In the genomic region with DNA sequence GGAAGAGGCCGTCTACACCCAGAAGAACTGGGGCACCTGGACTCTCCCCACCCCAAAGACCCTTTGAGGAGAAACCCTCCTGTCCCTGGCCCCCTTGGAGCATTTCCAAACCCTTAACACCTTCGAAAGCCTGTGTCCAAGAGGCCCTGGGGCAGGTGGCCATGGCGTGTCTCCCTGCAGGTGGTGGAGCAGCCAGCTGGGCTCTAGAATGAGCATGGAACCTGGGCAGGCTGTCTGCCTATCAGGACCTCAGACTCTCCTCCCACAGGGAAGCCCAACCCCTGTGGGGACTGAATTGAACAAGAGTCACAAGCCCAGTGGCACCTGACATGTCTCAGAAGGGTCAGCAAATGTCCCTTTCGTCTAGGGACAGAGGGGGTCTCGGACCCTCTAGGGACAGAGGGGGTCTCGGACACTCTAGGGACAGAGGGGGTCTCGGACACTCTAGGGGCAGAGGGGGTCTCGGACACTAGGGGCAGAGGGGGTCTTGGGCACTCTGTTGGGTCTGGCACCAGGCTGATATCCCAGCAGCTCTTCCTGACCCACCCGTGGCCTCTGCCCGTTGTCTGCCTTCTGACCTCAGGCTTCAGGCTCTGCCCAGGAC, we compare ENCODE assay signal across 16 cellular contexts. TPM values are rescaled to one million over a fixed set of nuclear protein-coding genes. Genes with fewer than 3 reads are reported as not detected.
DNase-seq lines count a peak whose midpoint lies in the region; ATAC-seq, FAIRE-seq and TF ChIP-seq lines count a peak whose summit lies in the region.
"Had no signal": no experiment of that assay in that cellular context is flagged by ENCODE, and none has a peak within 500 bp of the region (broad histone marks: within the 10 kb centered on the region; RNA-seq: fewer than 3 reads in every experiment).

No MANE protein-coding gene starts in this region.

- H2AFZ ChIP-seq in K562 (ENCODE audit: low read depth, low read length), result no peak overlapping the region

- POLR2A ChIA-PET in K562 (lab: Yijun Ruan, JAX), result interaction anchor here (0.6 to 17.8 kb wide), 5 partner anchors 9 to 19 kb away, joined by 3 to 386 read pairs (median 4); a partner anchor contains a TSS

- H3K4me3 ChIP-seq in K562 (no peak overlapping the region), prostate gland (no peak overlapping the region)

- no peak for TF ChIP-seq POLR2A in K562 (conservative IDR thresholded peaks at IDR 0.05)
- TF ChIP-seq POLR2A in prostate gland (IDR thresholded peaks at IDR 0.05), result no peak

- FAIRE-seq in K562 (lab: Jason Lieb, UNC), result peak; percentile 74

- peaks cover 10% of the 10 kb centered on the region; the same call in 1 of the 2 replicates for H4K20me1 ChIP-seq in K562 (replicated peaks; ENCODE audit: control insufficient read depth, insufficient read depth, low read length)

- H3K36me3 ChIP-seq in K562 (ENCODE audit: control insufficient read depth, insufficient read depth, low read length), result peaks cover 22% of the 10 kb centered on the region; the same call in 1 of the 3 replicates
- H3K36me3 ChIP-seq in prostate gland, result peaks cover 0 to 10% of the 10 kb centered on the region in 2 donors

- in situ Hi-C loops in K562 (cut with MboI), result no loop called here

- TF ChIP-seq CTCF in K562 (IDR thresholded peaks at IDR 0.05 in 2 of 3, conservative IDR thresholded peaks at IDR 0.05 in 1 of 3; ENCODE audit: insufficient read depth in 2 of 3, low read depth in 1 of 3, low read length in 3 of 3), result no peak
- no peak for TF ChIP-seq CTCF in prostate gland (IDR thresholded peaks at IDR 0.05)

- CTCF ChIA-PET in K562 (lab: Yijun Ruan, JAX; ENCODE audit: low intra/inter-chr PET ratio), result interaction anchor here (0.6 kb wide), 1 partner anchor 84 kb away, joined by 5 read pairs; no protein-coding TSS in a partner anchor

- H3K27ac ChIP-seq in K562 (ENCODE audit: extremely low read depth, low read depth, low read length) (peak overlapping the region; percentile 99), prostate gland (peak overlapping the region; percentile 80 to 88)
- H3K27ac ChIP-seq: HL-60 had no signal

- peak overlapping the region; percentile 86 to 92 for H3K9ac ChIP-seq in K562 (ENCODE audit: insufficient read depth in 1 of 2, low read depth in 2 of 2, low read length in 2 of 2)

- DNase-seq in DMS 273 (lab: John Stamatoyannopoulos, UW; ENCODE audit: unreplicated experiment) (peak; percentile 43), DMS 273 treated with DMSO at 0.1 percent for 48 hours (lab: John Stamatoyannopoulos, UW) (no peak), NCI-H2196 (lab: John Stamatoyannopoulos, UW; ENCODE audit: unreplicated experiment) (peak; percentile 84), K562 (ENCODE audit: extremely low read depth in 1 of 4, low spot score in 3 of 4) (peak in 2 of 4 experiments; percentile 39 to 68), prostate gland (ENCODE audit: low spot score) (no peak)
- DNase-seq in activated effector memory CD4-positive, alpha-beta T cell treated with Interleukin-2 at 50 U/mL for 16 hours, result no peak
- DNase-seq: 8988T; activated naive CD8-positive, alpha-beta T cell treated with anti-CD3 and anti-CD28 coated beads, Interleukin-2, amount 10 ng/mL, durations not matched to agents 7 days and 5 days; activated T-cell treated with anti-CD3 and anti-CD28 coated beads, Interleukin-2, amount 50 U/mL, for 48 hours; foreskin melanocyte; NCI-H187; NCI-H526 treated with DMSO at 0.1 percent for 48 hours; SIG-M5 had no signal

- H3K79me2 ChIP-seq in K562 (ENCODE audit: control insufficient read depth, insufficient read depth, low read length), result peaks cover 62% of the 10 kb centered on the region

- no peaks in the 10 kb centered on the region for H3K9me1 ChIP-seq in K562 (ENCODE audit: control insufficient read depth, insufficient read depth, low read length)

- BruUV-seq in K562 (replicated peaks; lab: Mats Ljungman, UMichigan), result no TSS peak

- ATAC-seq in K562 (no peak), HG03039 (IDR thresholded peaks at IDR 0.05; ENCODE audit: unreplicated experiment) (no peak), GM19324 (IDR thresholded peaks at IDR 0.05; ENCODE audit: low FRiP score, unreplicated experiment) (no peak)

- WGBS in K562 (ENCODE audit: insufficient coverage, low coverage, missing lambda C conversion rate), result 25% methylated on average over 7 of the region's 10 CpGs
- 99% methylated on average over 10 of the region's 10 CpGs for WGBS in prostate gland

- H3K9me3 ChIP-seq in K562 (replicated peaks; ENCODE audit: control insufficient read depth, insufficient read depth, low read depth, low read length) (no peaks in the 10 kb centered on the region), prostate gland (no peaks in the 10 kb centered on the region)

- intact Hi-C loops in K562 (cut with micrococcal nuclease), result loop anchor here (10.0 kb wide), 1 partner anchor 86 kb away; no protein-coding TSS in a partner anchor
- intact Hi-C loops in prostate gland (cut with DNase I), result no loop called here

- H3K4me1 ChIP-seq in K562 (replicated peaks in 1 of 2; ENCODE audit: control insufficient read depth in 2 of 2, insufficient read depth in 2 of 2, low read length in 2 of 2) (peaks cover 65 to 93% of the 10 kb centered on the region in 2 experiments), prostate gland (replicated peaks) (peaks cover 38% of the 10 kb centered on the region)

- H3K27me3 ChIP-seq in K562 (ENCODE audit: control insufficient read depth in 2 of 2, insufficient read depth in 2 of 2, low read length in 2 of 2), result no peaks in the 10 kb centered on the region
- no peaks in the 10 kb centered on the region for H3K27me3 ChIP-seq in prostate gland (replicated peaks; ENCODE audit: insufficient read depth)

- TF ChIP-seq EP300 in K562 (IDR thresholded peaks at IDR 0.05; ENCODE audit: low read length), result no peak

- no peak for TF ChIP-seq RAD21 in K562 (CRISPR knock-in tag; conservative IDR thresholded peaks at IDR 0.05 in 1 of 2, IDR thresholded peaks at IDR 0.05 in 1 of 2)

- peak overlapping the region; percentile 78 for H3K4me2 ChIP-seq in K562 (ENCODE audit: insufficient read depth, low read length)

RNA-seq across cellular contexts. Expression of a gene that starts 8.4 kb away (rescaled TPM):
- total RNA-seq in K562 (2011; cell fraction: chromatin; rRNA removed; ENCODE audit: low replicate concordance), result 13.6 and 28.0 TPM in 2 replicates
- total RNA-seq in K562 (2011; cell fraction: nucleolus; rRNA removed), result 26.3 and 29.6 TPM in 2 replicates
- 11.0 and 15.7 TPM in 2 replicates for total RNA-seq in K562 (2011; cell fraction: nucleoplasm; rRNA removed)
- total RNA-seq in K562 (2014; rRNA removed) (42.3 and 42.4 TPM in 2 replicates), K562 (2014; rRNA removed; fragmentation: Illumina TruSeq; extraction: Trizol) (4.4 and 4.7 TPM in 2 replicates), K562 (2015; rRNA removed; fragmentation: Illumina TruSeq; extraction: Trizol) (13.5 and 14.7 TPM in 2 replicates), K562 (2021) (48.5 and 50.5 TPM in 2 replicates), prostate gland (10 to 100 TPM; 28.0 to 28.5 TPM)
- polyA plus RNA-seq in K562 (2011; rRNA removed) (7.8 and 13.5 TPM in 2 replicates), K562 (2014; fragmentation: Illumina TruSeq; extraction: Trizol) (10.0 and 16.4 TPM in 2 replicates), K562 (2014; fragmentation: Nextera tagmentation; extraction: Ambion mirVana) (1 to 10 TPM in 1 of 2 experiments, under 1 TPM in 1; 0.98 to 1.1 TPM), K562 (2014; rRNA removed) (34.8 and 40.7 TPM in 2 replicates)
- polyA plus RNA-seq in K562 (2011; cell fraction: cytosol; rRNA removed), result 12.6 and 29.1 TPM in 2 replicates
- 23.9 and 38.8 TPM in 2 replicates for polyA plus RNA-seq in K562 (2011; cell fraction: nucleus; rRNA removed)
- polyA plus RNA-seq in K562 (2012), result 22.9 and 60.2 TPM in 2 replicates
- 7.2 and 7.6 TPM in 2 replicates for polyA minus RNA-seq in K562 (2011; rRNA and poly(A)+ RNA removed)
- polyA minus RNA-seq in K562 (2011; cell fraction: cytosol; rRNA and poly(A)+ RNA removed), result 18.7 and 24.1 TPM in 2 replicates
- 12.4 and 16.4 TPM in 2 replicates for polyA minus RNA-seq in K562 (2011; cell fraction: nucleus; rRNA and poly(A)+ RNA removed)

RNA-seq across cellular contexts. Expression of a gene that starts 34.0 kb away (rescaled TPM):
- 2.1 and 2.7 TPM in 2 replicates for total RNA-seq in K562 (2011; cell fraction: chromatin; rRNA removed; ENCODE audit: low replicate concordance)
- 2.3 and 2.9 TPM in 2 replicates for total RNA-seq in K562 (2011; cell fraction: nucleolus; rRNA removed)
- 2.0 and 2.7 TPM in 2 replicates for total RNA-seq in K562 (2011; cell fraction: nucleoplasm; rRNA removed)
- total RNA-seq in K562 (2014; rRNA removed), result 4.9 and 7.1 TPM in 2 replicates
- total RNA-seq in K562 (2014; rRNA removed; fragmentation: Illumina TruSeq; extraction: Trizol), result 1.8 and 1.9 TPM in 2 replicates
- 6.6 and 6.7 TPM in 2 replicates for total RNA-seq in K562 (2015; rRNA removed; fragmentation: Illumina TruSeq; extraction: Trizol)
- total RNA-seq in K562 (2021), result 11.9 and 12.0 TPM in 2 replicates
- polyA plus RNA-seq in K562 (2011; rRNA removed), result 0.52 and 0.72 TPM in 2 replicates
- polyA plus RNA-seq in K562 (2011; cell fraction: cytosol; rRNA removed), result 0.80 and 1.1 TPM in 2 replicates
- polyA plus RNA-seq in K562 (2011; cell fraction: nucleus; rRNA removed), result 2.4 and 2.6 TPM in 2 replicates
- 5.7 and 8.8 TPM in 2 replicates for polyA plus RNA-seq in K562 (2012)
- 2.6 and 3.4 TPM in 2 replicates for polyA plus RNA-seq in K562 (2014; fragmentation: Illumina TruSeq; extraction: Trizol)
- polyA plus RNA-seq in K562 (2014; fragmentation: Nextera tagmentation; extraction: Ambion mirVana), result under 1 TPM; 0.08 to 0.21 TPM
- polyA plus RNA-seq in K562 (2014; rRNA removed), result 4.7 and 6.7 TPM in 2 replicates
- 0.45 and 0.56 TPM in 2 replicates for polyA minus RNA-seq in K562 (2011; rRNA and poly(A)+ RNA removed)
- polyA minus RNA-seq in K562 (2011; cell fraction: cytosol; rRNA and poly(A)+ RNA removed), result 0.86 and 2.7 TPM in 2 replicates
- 0.67 and 2.1 TPM in 2 replicates for polyA minus RNA-seq in K562 (2011; cell fraction: nucleus; rRNA and poly(A)+ RNA removed)
- 1 to 10 TPM; 4.7 to 4.8 TPM for total RNA-seq in prostate gland

RNA-seq across cellular contexts. Expression of a gene that starts 52.9 kb away (rescaled TPM):
- 20.1 and 55.7 TPM in 2 replicates for total RNA-seq in K562 (2011; cell fraction: chromatin; rRNA removed; ENCODE audit: low replicate concordance)
- 37.1 and 52.4 TPM in 2 replicates for total RNA-seq in K562 (2011; cell fraction: nucleolus; rRNA removed)
- 27.8 and 34.1 TPM in 2 replicates for total RNA-seq in K562 (2011; cell fraction: nucleoplasm; rRNA removed)
- total RNA-seq in K562 (2014; rRNA removed) (18.2 and 23.6 TPM in 2 replicates), K562 (2014; rRNA removed; fragmentation: Illumina TruSeq; extraction: Trizol) (6.9 and 8.4 TPM in 2 replicates), K562 (2015; rRNA removed; fragmentation: Illumina TruSeq; extraction: Trizol) (16.5 and 18.1 TPM in 2 replicates), K562 (2021) (26.9 and 28.5 TPM in 2 replicates), prostate gland (10 to 100 TPM in 1 of 2 donors, 1 to 10 TPM in 1; 2.0 to 17.0 TPM)
- polyA plus RNA-seq in K562 (2011; rRNA removed) (13.9 and 18.3 TPM in 2 replicates), K562 (2014; fragmentation: Illumina TruSeq; extraction: Trizol) (13.9 and 16.9 TPM in 2 replicates), K562 (2014; fragmentation: Nextera tagmentation; extraction: Ambion mirVana) (1 to 10 TPM in 1 of 2 experiments, under 1 TPM in 1; 0.66 to 1.0 TPM), K562 (2014; rRNA removed) (17.4 and 18.4 TPM in 2 replicates)
- polyA plus RNA-seq in K562 (2011; cell fraction: cytosol; rRNA removed), result 17.2 and 30.0 TPM in 2 replicates
- 35.0 and 55.5 TPM in 2 replicates for polyA plus RNA-seq in K562 (2011; cell fraction: nucleus; rRNA removed)
- polyA plus RNA-seq in K562 (2012), result 13.0 and 18.6 TPM in 2 replicates
- 10.0 and 14.9 TPM in 2 replicates for polyA minus RNA-seq in K562 (2011; rRNA and poly(A)+ RNA removed)
- polyA minus RNA-seq in K562 (2011; cell fraction: cytosol; rRNA and poly(A)+ RNA removed), result 20.6 and 24.0 TPM in 2 replicates
- polyA minus RNA-seq in K562 (2011; cell fraction: nucleus; rRNA and poly(A)+ RNA removed), result 18.0 and 19.1 TPM in 2 replicates

Comparison
In these comparisons a context has a peak if more than half of its experiments do, and no peak if none do; other contexts are left out.
1. DNase-seq: peak in DMS 273 (single experiment) and NCI-H2196 (single experiment); none in DMS 273 treated with DMSO at 0.1 percent for 48 hours (single experiment), prostate gland (single experiment) and activated effector memory CD4-positive, alpha-beta T cell treated with Interleukin-2 at 50 U/mL for 16 hours (single experiment).